Comparison of ENCODE assay signal across 8 cellular contexts in genomic region chr15:45637552-45638033, GRCh38. TPM values are rescaled to one million over a fixed set of nuclear protein-coding genes. Genes with fewer than 3 reads are reported as not detected.
DNase-seq lines count a peak whose midpoint lies in the region; ATAC-seq and TF ChIP-seq lines count a peak whose summit lies in the region.

No MANE protein-coding gene starts in this region.

- peaks cover 5 to 72% (median 50%) of the 10 kb centered on the region in 4 donors for H3K4me1 ChIP-seq in tibial artery

- H3K36me3 Mint-ChIP-seq in activated CD4-positive, alpha-beta T cell treated with anti-CD3 and anti-CD28 coated beads, Interleukin-2, amount 10 ng/mL, durations not matched to agents 7 days and 5 days (ENCODE audit: low read depth) = peaks cover 53% of the 10 kb centered on the region
- peaks cover 13% of the 10 kb centered on the region for H3K36me3 Mint-ChIP-seq in effector memory CD8-positive, alpha-beta T cell (ENCODE audit: insufficient read depth)
- H3K36me3 Mint-ChIP-seq in natural killer cell = no peaks in the 10 kb centered on the region

- DNase-seq in ELR (ENCODE audit: low read depth) = peak; percentile 78
- peak; percentile 84 for DNase-seq in LHCN-M2 (ENCODE audit: low read depth)
- peak; percentile 72 for DNase-seq in activated CD4-positive, alpha-beta T cell treated with anti-CD3 and anti-CD28 coated beads, Interleukin-2, amount 10 ng/mL, durations not matched to agents 7 days and 5 days
- peak; percentile 37 to 57 (median 45) for DNase-seq in effector memory CD8-positive, alpha-beta T cell
- DNase-seq in natural killer cell = peak; percentile 26
- peak in 1 of 2 donors; percentile 59 for DNase-seq in tibial artery
- no peak for DNase-seq in NCI-H1417 treated with DMSO at 0.1 percent for 48 hours (lab: John Stamatoyannopoulos, UW)

- H3K36me3 ChIP-seq in tibial artery = no peaks in the 10 kb centered on the region

- peak overlapping the region; percentile 14 to 28 for H3K4me3 ChIP-seq in tibial artery

- TF ChIP-seq CTCF in natural killer cell (IDR thresholded peaks at IDR 0.05) (no peak), tibial artery (IDR thresholded peaks at IDR 0.05) (no peak)

- CTCF ChIA-PET in activated CD4-positive, alpha-beta T cell treated with anti-CD3 and anti-CD28 coated beads, Interleukin-2, amount 10 ng/mL, durations not matched to agents 7 days and 5 days (lab: Charles Lee) = interaction anchor here (1.2 to 3.9 kb wide), 3 partner anchors 10 to 207 kb away, joined by 4 to 17 read pairs (median 5); partner anchors contain the start of gene BLOC1S6

- no peaks in the 10 kb centered on the region for H3K27me3 Mint-ChIP-seq in activated CD4-positive, alpha-beta T cell treated with anti-CD3 and anti-CD28 coated beads, Interleukin-2, amount 10 ng/mL, durations not matched to agents 7 days and 5 days
- H3K27me3 Mint-ChIP-seq in effector memory CD8-positive, alpha-beta T cell = no peaks in the 10 kb centered on the region
- H3K27me3 Mint-ChIP-seq in natural killer cell (ENCODE audit: low read depth in 2 of 2) = no peaks in the 10 kb centered on the region

- peak overlapping the region; percentile 71 for H3K4me3 Mint-ChIP-seq in activated CD4-positive, alpha-beta T cell treated with anti-CD3 and anti-CD28 coated beads, Interleukin-2, amount 10 ng/mL, durations not matched to agents 7 days and 5 days
- H3K4me3 Mint-ChIP-seq in effector memory CD8-positive, alpha-beta T cell = peak overlapping the region; percentile 89 to 97
- H3K4me3 Mint-ChIP-seq in natural killer cell = peak overlapping the region; percentile 88

- peak overlapping the region; percentile 77 to 83 for H3K27ac ChIP-seq in tibial artery

- H3K9me3 ChIP-seq in tibial artery = no peaks in the 10 kb centered on the region

- intact Hi-C loops in natural killer cell (cut with micrococcal nuclease) = no loop called here
- intact Hi-C loops in tibial artery (cut with DNase I; ENCODE audit: low total_unique reads) = no loop called here

- ATAC-seq in GM21515 (IDR thresholded peaks at IDR 0.05; ENCODE audit: unreplicated experiment) = peak; percentile 52
- peak; percentile 63 for ATAC-seq in effector memory CD8-positive, alpha-beta T cell (replicated peaks)
- peak; percentile 71 to 81 (median 75) for ATAC-seq in natural killer cell

- peak overlapping the region; percentile 92 for H3K27ac Mint-ChIP-seq in activated CD4-positive, alpha-beta T cell treated with anti-CD3 and anti-CD28 coated beads, Interleukin-2, amount 10 ng/mL, durations not matched to agents 7 days and 5 days
- peak overlapping the region; percentile 91 to 98 for H3K27ac Mint-ChIP-seq in effector memory CD8-positive, alpha-beta T cell
- peak overlapping the region; percentile 95 to 98 for H3K27ac Mint-ChIP-seq in natural killer cell

- H3K27me3 ChIP-seq in tibial artery = no peaks in the 10 kb centered on the region

- H3K9me3 Mint-ChIP-seq in activated CD4-positive, alpha-beta T cell treated with anti-CD3 and anti-CD28 coated beads, Interleukin-2, amount 10 ng/mL, durations not matched to agents 7 days and 5 days = no peaks in the 10 kb centered on the region
- no peaks in the 10 kb centered on the region for H3K9me3 Mint-ChIP-seq in effector memory CD8-positive, alpha-beta T cell
- H3K9me3 Mint-ChIP-seq in natural killer cell = no peaks in the 10 kb centered on the region

- POLR2A ChIA-PET in activated CD4-positive, alpha-beta T cell treated with anti-CD3 and anti-CD28 coated beads, Interleukin-2, amount 10 ng/mL, durations not matched to agents 7 days and 5 days (lab: Charles Lee) = no interaction called here

- peaks cover 59% of the 10 kb centered on the region for H3K4me1 Mint-ChIP-seq in activated CD4-positive, alpha-beta T cell treated with anti-CD3 and anti-CD28 coated beads, Interleukin-2, amount 10 ng/mL, durations not matched to agents 7 days and 5 days
- H3K4me1 Mint-ChIP-seq in effector memory CD8-positive, alpha-beta T cell (ENCODE audit: low read depth in 2 of 2) = peaks cover 48 to 60% of the 10 kb centered on the region in 2 donors
- H3K4me1 Mint-ChIP-seq in natural killer cell = peaks cover 45 to 48% of the 10 kb centered on the region in 2 donors

RNA-seq across cellular contexts. Expression of gene SQOR, which starts 2.8 kb away (rescaled TPM):
- total RNA-seq in LHCN-M2 (2014; rRNA removed) (34.0 and 47.8 TPM in 2 replicates), natural killer cell (10 to 100 TPM; 22.8 to 36.5 (median 29.9) TPM)
- 16.9 TPM for polyA plus RNA-seq in LHCN-M2 (2012)
- 10 to 100 TPM; 98.6 to 99.1 TPM for total RNA-seq in activated CD4-positive, alpha-beta T cell treated with anti-CD3 and anti-CD28 coated beads, Interleukin-2, amount 10 ng/mL, durations not matched to agents 7 days and 5 days

RNA-seq across cellular contexts. Expression of gene BLOC1S6, which starts 50.4 kb away (rescaled TPM):
- total RNA-seq in LHCN-M2 (2014; rRNA removed) (77.1 and 80.0 TPM in 2 replicates), natural killer cell (10 to 100 TPM; 63.4 to 81.3 (median 65.6) TPM)
- 20.9 TPM for polyA plus RNA-seq in LHCN-M2 (2012)
- 10 to 100 TPM; 28.9 to 29.3 TPM for total RNA-seq in activated CD4-positive, alpha-beta T cell treated with anti-CD3 and anti-CD28 coated beads, Interleukin-2, amount 10 ng/mL, durations not matched to agents 7 days and 5 days
